Comparison of ENCODE assay signal across 26 cellular contexts in the genomic region with DNA sequence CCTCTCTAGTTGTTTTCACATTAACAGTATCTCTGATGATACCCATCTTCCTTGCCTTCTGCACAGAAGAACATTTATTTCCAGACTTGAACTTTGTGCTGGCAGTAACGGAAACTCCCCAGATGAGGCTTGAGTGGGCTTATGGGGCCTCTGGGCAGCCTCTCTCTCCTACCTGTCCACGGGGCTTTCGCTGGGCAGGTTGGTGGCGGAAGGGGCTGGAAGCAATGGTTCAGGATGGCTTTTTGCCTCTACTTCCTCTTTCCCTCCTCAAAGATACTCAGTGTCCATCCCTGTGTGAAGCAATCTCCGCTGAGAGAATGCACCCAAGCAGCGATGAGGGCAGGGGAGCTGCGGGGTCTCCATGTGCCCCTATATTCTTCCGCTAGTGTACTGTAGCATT.
"Had no signal": no experiment of that assay in that cellular context is flagged by ENCODE, and none has a peak within 500 bp of the region (broad histone marks: within the 10 kb centered on the region; RNA-seq: fewer than 3 reads in every experiment).

No MANE protein-coding gene starts in this region.

- H3K9me3 ChIP-seq: neutrophil, thyroid gland, vagina had no signal

- H3K4me1 ChIP-seq: esophagus squamous epithelium, lower lobe of right lung, parathyroid adenoma, thyroid gland had no signal

- H3K4me3 ChIP-seq: esophagus squamous epithelium, heart right ventricle, lower lobe of right lung, right lobe of liver, stomach, thyroid gland, vagina had no signal

- H3K27ac Mint-ChIP-seq: effector memory CD8-positive, alpha-beta T cell; naive thymus-derived CD8-positive, alpha-beta T cell; progenitor cell of endocrine pancreas had no signal

- H3K27me3 Mint-ChIP-seq: effector memory CD8-positive, alpha-beta T cell had no signal

- DNase-seq: cortex of kidney; effector memory CD8-positive, alpha-beta T cell; erythroblast; esophagus squamous epithelium; foreskin melanocyte; glutamatergic neuron; heart right ventricle; hippocampal formation; islet precursor cell; kidney glomerular epithelial cell; left colon; left ventricle myocardium superior; lower lobe of right lung; naive thymus-derived CD8-positive, alpha-beta T cell; right lobe of liver; small intestine; stimulated activated CD4-positive, alpha-beta T cell treated with anti-CD3 and anti-CD28 coated beads, Interleukin-15, amount 100 ng/mL, for 24 hours; stimulated activated CD4-positive, alpha-beta T cell treated with anti-CD3 and anti-CD28 coated beads, Interleukin-2, amount 100 ng/mL, for 48 hours; stimulated activated naive CD4-positive, alpha-beta T cell treated with Interleukin-2 at 50 U/mL for 16 hours; stomach; thyroid gland; trophoblast cell had no signal

- H3K36me3 ChIP-seq: esophagus squamous epithelium, heart right ventricle, lower lobe of right lung, neutrophil, right lobe of liver, stomach, thyroid gland, vagina had no signal

- H3K79me2 ChIP-seq: parathyroid adenoma had no signal

- H2AFZ ChIP-seq: parathyroid adenoma had no signal

- H3K27me3 ChIP-seq: esophagus squamous epithelium, heart right ventricle, neutrophil, right lobe of liver, stomach, thyroid gland, vagina had no signal

- H3K4me3 Mint-ChIP-seq: effector memory CD8-positive, alpha-beta T cell; naive thymus-derived CD8-positive, alpha-beta T cell had no signal

- H3K9ac ChIP-seq: parathyroid adenoma had no signal

- H3K27ac ChIP-seq: esophagus squamous epithelium, heart right ventricle, lower lobe of right lung, neutrophil, parathyroid adenoma, right lobe of liver, stomach, thyroid gland, vagina had no signal
